15 cellular contexts compared by ENCODE assay signal in genomic region chr1:64584479-64584878, GRCh38.
A peak's percentile ranks its signal among the peaks of the same experiment; 100 is the strongest.
DNase-seq lines count a peak whose midpoint lies in the region; ATAC-seq and TF ChIP-seq lines count a peak whose summit lies in the region.
"Had no signal": no experiment of that assay in that cellular context is flagged by ENCODE, and none has a peak within 500 bp of the region (broad histone marks: within the 10 kb centered on the region; RNA-seq: fewer than 3 reads in every experiment).

No MANE protein-coding gene starts in this region.

- peaks cover 46% of the 10 kb centered on the region for H3K79me2 ChIP-seq in hepatocyte

- no peaks in the 10 kb centered on the region for H3K9me2 ChIP-seq in hepatocyte (replicated peaks; ENCODE audit: insufficient read depth)

- H3K36me3 ChIP-seq in HEK293 (ENCODE audit: control insufficient read depth in 2 of 2, insufficient read depth in 1 of 2, low read length in 2 of 2) (no peaks in the 10 kb centered on the region; a peak in 1 of 3 replicates), hepatocyte (replicated peaks; ENCODE audit: insufficient read depth, low read depth) (no peaks in the 10 kb centered on the region), thyroid gland (no peaks in the 10 kb centered on the region)
- H3K36me3 ChIP-seq: gastrocnemius medialis had no signal

- no peak overlapping the region for H3K4me2 ChIP-seq in hepatocyte
- H3K4me2 ChIP-seq: BLaER1 had no signal

- ATAC-seq in HG03095 (IDR thresholded peaks at IDR 0.05; ENCODE audit: unreplicated experiment) (no peak), GM19035 (IDR thresholded peaks at IDR 0.05; ENCODE audit: unreplicated experiment) (no peak)
- ATAC-seq: activated naive CD8-positive, alpha-beta T cell treated with anti-CD3 and anti-CD28 coated beads, Interleukin-2, amount 50 U/mL, for 24 hours; gastrocnemius medialis; stimulated activated effector memory CD8-positive, alpha-beta T cell treated with anti-CD3 and anti-CD28 coated beads, Interleukin-12 subunit alpha, Interleukin-12 subunit beta, amount 100 ng/mL, for 72 hours had no signal

- CTCF ChIA-PET in HEK293 (lab: Yijun Ruan, JAX), result interaction anchor here (0.6 to 2.8 kb wide), 3 partner anchors 9 to 296 kb away, joined by 3 to 9 read pairs (median 3); no protein-coding TSS in a partner anchor

- TF ChIP-seq POLR2A in thyroid gland (IDR thresholded peaks at IDR 0.05), result no peak

- in situ Hi-C loops in astrocyte of the cerebellum (cut with HindIII; ENCODE audit: low sequenced_read_pairs), result no loop called here

- H3K4me1 ChIP-seq in HEK293 (ENCODE audit: control insufficient read depth, insufficient read depth, low read length) (peaks cover 13% of the 10 kb centered on the region), hepatocyte (ENCODE audit: insufficient read depth) (no peaks in the 10 kb centered on the region), thyroid gland (no peaks in the 10 kb centered on the region)
- H3K4me1 ChIP-seq: gastrocnemius medialis had no signal

- H3K9me3 ChIP-seq in HEK293 (ENCODE audit: control insufficient read depth, insufficient read depth, low read depth, low read length) (no peaks in the 10 kb centered on the region), hepatocyte (ENCODE audit: low read depth) (no peaks in the 10 kb centered on the region), thyroid gland (no peaks in the 10 kb centered on the region)
- H3K9me3 ChIP-seq: BLaER1, gastrocnemius medialis had no signal

- POLR2A ChIA-PET in HEK293 (lab: Yijun Ruan, JAX), result no interaction called here

- H3K27ac ChIP-seq in HEK293 (ENCODE audit: extremely low read depth, low read depth, low read length), result no peak overlapping the region
- no peak overlapping the region for H3K27ac ChIP-seq in hepatocyte
- H3K27ac ChIP-seq in thyroid gland, result no peak overlapping the region
- H3K27ac ChIP-seq: BLaER1, gastrocnemius medialis, SK-N-MC had no signal

- no peak for DNase-seq in AG10803 (ENCODE audit: low read depth)
- no peak for DNase-seq in astrocyte of the cerebellum (ENCODE audit: low read depth)
- no peak for DNase-seq in hepatocyte (ENCODE audit: low spot score)
- DNase-seq in thyroid gland, result no peak
- DNase-seq in NCI-H1092 (lab: John Stamatoyannopoulos, UW), result no peak
- DNase-seq: activated naive CD8-positive, alpha-beta T cell treated with anti-CD3 and anti-CD28 coated beads, Interleukin-2, amount 50 U/mL, for 24 hours; cortex of kidney; gastrocnemius medialis; NCI-H1436 had no signal

- 86% methylated on average over 1 of the region's 1 CpG for WGBS in hepatocyte (ENCODE audit: low lambda C conversion rate, missing lambda C conversion rate)
- WGBS in thyroid gland, 2 donors, result 92 to 94% methylated on average over 1 of the region's 1 CpG

- H3K4me3 ChIP-seq in AG10803 (ENCODE audit: low read length) (no peak overlapping the region), HEK293 (ENCODE audit: low read depth, low read length) (no peak overlapping the region), astrocyte of the cerebellum (ENCODE audit: low read depth, low read length) (no peak overlapping the region), hepatocyte (no peak overlapping the region), thyroid gland (replicated peaks in 1 of 3) (no peak overlapping the region)
- H3K4me3 ChIP-seq: BLaER1, gastrocnemius medialis, SK-N-MC had no signal

- peak; percentile 31 for TF ChIP-seq CTCF in AG10803 (conservative IDR thresholded peaks at IDR 0.05; ENCODE audit: low read length)
- no peak for TF ChIP-seq CTCF in HEK293 (tag by site-specific recombination; IDR thresholded peaks at IDR 0.05)
- TF ChIP-seq CTCF in astrocyte of the cerebellum (IDR thresholded peaks at IDR 0.05; ENCODE audit: low read depth, low read length, missing control alignments), result peak; percentile 6
- TF ChIP-seq CTCF in hepatocyte (IDR thresholded peaks at IDR 0.05; ENCODE audit: poor library complexity), result peak; percentile 8
- TF ChIP-seq CTCF in thyroid gland (IDR thresholded peaks at IDR 0.05), result no peak

- no peak overlapping the region for H2AFZ ChIP-seq in hepatocyte

- H3K27me3 ChIP-seq in hepatocyte (no peaks in the 10 kb centered on the region), thyroid gland (no peaks in the 10 kb centered on the region)
- H3K27me3 ChIP-seq: BLaER1, gastrocnemius medialis had no signal

- intact Hi-C loops in thyroid gland (cut with DNase I), result no loop called here

- peaks cover 5% of the 10 kb centered on the region for H4K20me1 ChIP-seq in hepatocyte (ENCODE audit: insufficient read depth, poor library complexity, severe bottlenecking)
- H4K20me1 ChIP-seq: BLaER1 had no signal

TF ChIP-seq in HEK293, 187 proteins besides CTCF, POLR2A, EP300 and RAD21:
- TF ChIP-seq ZNF501 (tag by site-specific recombination; IDR thresholded peaks at IDR 0.05) (no peak), ZNF654 (tag by site-specific recombination; IDR thresholded peaks at IDR 0.05; ENCODE audit: low read depth) (peak; percentile 16; the same call in 1 of the 2 replicates)

Comparison
In these comparisons a context has a peak if more than half of its experiments do, and no peak if none do; other contexts are left out.
1. CTCF ChIP-seq: peak in AG10803 (single experiment), astrocyte of the cerebellum (single experiment) and hepatocyte (single experiment); none in HEK293 (single experiment) and thyroid gland (0 of 6).